ENCODE assay signal across 8 cellular contexts in genomic region chr16:18926189-18926865, GRCh38. TPM values are rescaled to one million over a fixed set of nuclear protein-coding genes. Genes with fewer than 3 reads are reported as not detected.
DNase-seq lines count a peak whose midpoint lies in the region; ATAC-seq lines count a peak whose summit lies in the region.
"Not testable (repeated sequence)": the region's sequence is repeated elsewhere in the genome, so short reads cannot be mapped to it uniquely, and the experiment has no call there.

Gene SMG1 (minus strand): TSS chr16:18926408. CDS start chr16:18926041, 367 bp downstream.

- H3K4me3 Mint-ChIP-seq in naive B cell, result peak within 1 kb of the TSS; percentile 88 to 95 (median 94)
- H3K4me3 Mint-ChIP-seq in stimulated activated effector memory CD8-positive, alpha-beta T cell treated with anti-CD3 and anti-CD28 coated beads, Interleukin-12 subunit alpha, Interleukin-12 subunit beta, amount 100 ng/mL, for 72 hours, result peak within 1 kb of the TSS; percentile 89

- peak within 1 kb of the TSS; percentile 95 to 99 (median 97) for H3K27ac Mint-ChIP-seq in naive B cell
- peak within 1 kb of the TSS; percentile 99 for H3K27ac Mint-ChIP-seq in stimulated activated effector memory CD8-positive, alpha-beta T cell treated with anti-CD3 and anti-CD28 coated beads, Interleukin-12 subunit alpha, Interleukin-12 subunit beta, amount 100 ng/mL, for 72 hours

- peak; percentile 78 to 79 for ATAC-seq in naive B cell (ENCODE audit: low read depth in 2 of 2)
- peak; percentile 91 for ATAC-seq in stimulated activated effector memory CD8-positive, alpha-beta T cell treated with anti-CD3 and anti-CD28 coated beads, Interleukin-12 subunit alpha, Interleukin-12 subunit beta, amount 100 ng/mL, for 72 hours

- H3K4me1 Mint-ChIP-seq in naive B cell, result peaks cover 22 to 35% (median 29%) of the 10 kb centered on the region in 3 donors
- peaks cover 32% of the 10 kb centered on the region for H3K4me1 Mint-ChIP-seq in stimulated activated effector memory CD8-positive, alpha-beta T cell treated with anti-CD3 and anti-CD28 coated beads, Interleukin-12 subunit alpha, Interleukin-12 subunit beta, amount 100 ng/mL, for 72 hours

- not testable (repeated sequence) for H3K27me3 Mint-ChIP-seq in naive B cell

- DNase-seq in EH (ENCODE audit: low read depth), result peak; percentile 95
- DNase-seq in GOT3 (lab: John Stamatoyannopoulos, UW), result peak; percentile 85
- DNase-seq in LHCN-M2 (ENCODE audit: low read depth), result peak; percentile 89
- peak; percentile 97 for DNase-seq in RPMI7951 (ENCODE audit: low read depth)
- peak; percentile 80 to 89 for DNase-seq in activated T-helper 1 cell treated with anti-CD3 and anti-CD28 coated beads, Interleukin-2, amount 50 U/mL, for 16 hours (ENCODE audit: low read depth in 1 of 2, low spot score in 1 of 2)
- DNase-seq in fibroblast of gingiva (ENCODE audit: low read depth), result peak; percentile 84
- peak; percentile 93 for DNase-seq in naive B cell
- peak; percentile 96 to 98 for DNase-seq in stimulated activated effector memory CD8-positive, alpha-beta T cell treated with anti-CD3 and anti-CD28 coated beads, Interleukin-12 subunit alpha, Interleukin-12 subunit beta, amount 100 ng/mL, for 72 hours (ENCODE audit: low spot score in 2 of 2)

- H3K36me3 Mint-ChIP-seq in naive B cell, result not testable (repeated sequence)
- peaks cover 34% of the 10 kb centered on the region for H3K36me3 Mint-ChIP-seq in stimulated activated effector memory CD8-positive, alpha-beta T cell treated with anti-CD3 and anti-CD28 coated beads, Interleukin-12 subunit alpha, Interleukin-12 subunit beta, amount 100 ng/mL, for 72 hours

- not testable (repeated sequence) for H3K9me3 Mint-ChIP-seq in naive B cell; stimulated activated effector memory CD8-positive, alpha-beta T cell treated with anti-CD3 and anti-CD28 coated beads, Interleukin-12 subunit alpha, Interleukin-12 subunit beta, amount 100 ng/mL, for 72 hours

RNA-seq across cellular contexts. Expression of gene SMG1, which starts in this region (rescaled TPM):
- 21.1 and 31.6 TPM in 2 replicates for total RNA-seq in LHCN-M2 (2014; rRNA removed)
- 6.3 TPM for polyA plus RNA-seq in LHCN-M2 (2012)
- 18.6 and 25.6 TPM in 2 replicates for total RNA-seq in RPMI7951 (2014; rRNA removed; shearing (Covaris generic))
- polyA plus RNA-seq in naive B cell (ENCODE audit: low read depth in 6 of 6), result 10 to 100 TPM; 13.4 to 28.7 (median 19.5) TPM

Comparison
In these comparisons a context has a peak if more than half of its experiments do, and no peak if none do; other contexts are left out.
1. Peak in every context shown above with its lines: DNase-seq and ATAC-seq.